Comparison of ENCODE assay signal across 8 cellular contexts in genomic region chr6:131909408-131910218, GRCh38. TPM values are rescaled to one million over a fixed set of nuclear protein-coding genes. Genes with fewer than 3 reads are reported as not detected.
DNase-seq lines count a peak whose midpoint lies in the region; ATAC-seq and TF ChIP-seq lines count a peak whose summit lies in the region.

No MANE protein-coding gene starts in this region.

- peaks cover 7% of the 10 kb centered on the region for H3K4me1 Mint-ChIP-seq in activated CD8-positive, alpha-beta T cell treated with anti-CD3 and anti-CD28 coated beads for 36 hours (ENCODE audit: low read depth)
- H3K4me1 Mint-ChIP-seq in stimulated activated effector memory CD8-positive, alpha-beta T cell treated with anti-CD3 and anti-CD28 coated beads, Interleukin-12 subunit alpha, Interleukin-12 subunit beta, amount 100 ng/mL, for 72 hours, result peaks cover 17% of the 10 kb centered on the region

- peaks cover 24% of the 10 kb centered on the region for H3K27me3 Mint-ChIP-seq in activated CD8-positive, alpha-beta T cell treated with anti-CD3 and anti-CD28 coated beads for 36 hours

- intact Hi-C loops in activated CD8-positive, alpha-beta T cell treated with anti-CD3 and anti-CD28 coated beads for 36 hours (cut with micrococcal nuclease), result loop anchor here (2.0 to 10.0 kb wide), 2 partner anchors 125 to 225 kb away; no protein-coding TSS in a partner anchor
- intact Hi-C loops in mucosa of descending colon (cut with DNase I, micrococcal nuclease), result loop anchor here (1.0 to 10.0 kb wide), 3 partner anchors 127 to 215 kb away; no protein-coding TSS in a partner anchor

- POLR2A ChIA-PET in activated CD8-positive, alpha-beta T cell treated with anti-CD3 and anti-CD28 coated beads for 36 hours (lab: Charles Lee), result no interaction called here

- H3K9me3 Mint-ChIP-seq in activated CD8-positive, alpha-beta T cell treated with anti-CD3 and anti-CD28 coated beads for 36 hours, result no peaks in the 10 kb centered on the region
- H3K9me3 Mint-ChIP-seq in stimulated activated effector memory CD8-positive, alpha-beta T cell treated with anti-CD3 and anti-CD28 coated beads, Interleukin-12 subunit alpha, Interleukin-12 subunit beta, amount 100 ng/mL, for 72 hours, result no peaks in the 10 kb centered on the region

- no peaks in the 10 kb centered on the region for H3K36me3 ChIP-seq in effector memory CD4-positive, alpha-beta T cell (ENCODE audit: control insufficient read depth, insufficient read depth, low read length)
- H3K36me3 ChIP-seq in mucosa of descending colon (ENCODE audit: low read depth), result no peaks in the 10 kb centered on the region

- H3K27me3 ChIP-seq in effector memory CD4-positive, alpha-beta T cell (replicated peaks; ENCODE audit: control insufficient read depth, insufficient read depth, low read length, poor library complexity, severe bottlenecking), result no peaks in the 10 kb centered on the region

- H3K9me3 ChIP-seq in effector memory CD4-positive, alpha-beta T cell (ENCODE audit: control insufficient read depth, low read length), result no peaks in the 10 kb centered on the region
- H3K9me3 ChIP-seq in mucosa of descending colon, result no peaks in the 10 kb centered on the region

- CTCF ChIA-PET in activated CD8-positive, alpha-beta T cell treated with anti-CD3 and anti-CD28 coated beads for 36 hours (lab: Charles Lee), result interaction anchor here (0.7 to 3.2 kb wide), 29 partner anchors 10 to 676 kb away, joined by 3 to 44 read pairs (median 3); partner anchors contain the start of gene MED23

- ATAC-seq in GM19372 (IDR thresholded peaks at IDR 0.05; ENCODE audit: low read depth, unreplicated experiment), result peak; percentile 97
- ATAC-seq in HG03432 (IDR thresholded peaks at IDR 0.05; ENCODE audit: unreplicated experiment), result peak; percentile 98
- ATAC-seq in activated CD8-positive, alpha-beta T cell treated with anti-CD3 and anti-CD28 coated beads for 36 hours, result peak; percentile 97
- ATAC-seq in mucosa of descending colon, result peak; percentile 95
- ATAC-seq in stimulated activated effector memory CD8-positive, alpha-beta T cell treated with anti-CD3 and anti-CD28 coated beads, Interleukin-12 subunit alpha, Interleukin-12 subunit beta, amount 100 ng/mL, for 72 hours, result peak; percentile 96

- H3K27ac ChIP-seq in effector memory CD4-positive, alpha-beta T cell (ENCODE audit: insufficient read depth, low read length, poor library complexity, severe bottlenecking), result no peak overlapping the region

- DNase-seq in COLO829 (ENCODE audit: low spot score), result peak; percentile 61
- peak; percentile 80 for DNase-seq in NCI-H82 (lab: John Stamatoyannopoulos, UW)
- peak; percentile 87 for DNase-seq in activated CD8-positive, alpha-beta T cell treated with anti-CD3 and anti-CD28 coated beads for 36 hours
- peak; percentile 29 to 54 (median 39) for DNase-seq in effector memory CD4-positive, alpha-beta T cell
- DNase-seq in mucosa of descending colon, result peak in 2 of 3 donors; percentile 49 to 96
- DNase-seq in stimulated activated effector memory CD8-positive, alpha-beta T cell treated with anti-CD3 and anti-CD28 coated beads, Interleukin-12 subunit alpha, Interleukin-12 subunit beta, amount 100 ng/mL, for 72 hours (ENCODE audit: low spot score in 2 of 2), result peak; percentile 71 to 89

- no peak overlapping the region for H3K4me3 Mint-ChIP-seq in activated CD8-positive, alpha-beta T cell treated with anti-CD3 and anti-CD28 coated beads for 36 hours
- H3K4me3 Mint-ChIP-seq in stimulated activated effector memory CD8-positive, alpha-beta T cell treated with anti-CD3 and anti-CD28 coated beads, Interleukin-12 subunit alpha, Interleukin-12 subunit beta, amount 100 ng/mL, for 72 hours, result no peak overlapping the region

- TF ChIP-seq CTCF in activated CD8-positive, alpha-beta T cell treated with anti-CD3 and anti-CD28 coated beads for 36 hours (IDR thresholded peaks at IDR 0.05), result peak; percentile 89
- TF ChIP-seq CTCF in mucosa of descending colon (IDR thresholded peaks at IDR 0.05), result peak; percentile 58

- no peak overlapping the region for H3K27ac Mint-ChIP-seq in activated CD8-positive, alpha-beta T cell treated with anti-CD3 and anti-CD28 coated beads for 36 hours
- no peak overlapping the region for H3K27ac Mint-ChIP-seq in stimulated activated effector memory CD8-positive, alpha-beta T cell treated with anti-CD3 and anti-CD28 coated beads, Interleukin-12 subunit alpha, Interleukin-12 subunit beta, amount 100 ng/mL, for 72 hours

- no peak overlapping the region for H3K4me3 ChIP-seq in effector memory CD4-positive, alpha-beta T cell (ENCODE audit: insufficient read depth, low read depth, low read length, poor library complexity, severe bottlenecking)
- no peak overlapping the region for H3K4me3 ChIP-seq in mucosa of descending colon

- H3K36me3 Mint-ChIP-seq in activated CD8-positive, alpha-beta T cell treated with anti-CD3 and anti-CD28 coated beads for 36 hours (ENCODE audit: low read depth), result no peaks in the 10 kb centered on the region
- H3K36me3 Mint-ChIP-seq in stimulated activated effector memory CD8-positive, alpha-beta T cell treated with anti-CD3 and anti-CD28 coated beads, Interleukin-12 subunit alpha, Interleukin-12 subunit beta, amount 100 ng/mL, for 72 hours, result peaks cover 5% of the 10 kb centered on the region

- peaks cover 3% of the 10 kb centered on the region for H3K4me1 ChIP-seq in effector memory CD4-positive, alpha-beta T cell (ENCODE audit: control insufficient read depth, insufficient read depth, low read length, poor library complexity, severe bottlenecking)
- peaks cover 24% of the 10 kb centered on the region for H3K4me1 ChIP-seq in mucosa of descending colon (ENCODE audit: low read depth)

RNA-seq across cellular contexts. Expression of gene CCN2, which starts 41.6 kb away (rescaled TPM):
- not detected for total RNA-seq in activated CD8-positive, alpha-beta T cell treated with anti-CD3 and anti-CD28 coated beads for 36 hours
- total RNA-seq in mucosa of descending colon, result 10 to 100 TPM; 17.1 to 39.7 (median 39.4) TPM

Comparison
In these comparisons a context has a peak if more than half of its experiments do, and no peak if none do; other contexts are left out.
1. RNA of gene CCN2, which starts 41.6 kb away (total RNA-seq): 17.1 to 39.7 TPM in mucosa of descending colon; not detected in activated CD8-positive, alpha-beta T cell treated with anti-CD3 and anti-CD28 coated beads for 36 hours; every median in the first group is over 10 times any median in the second.
2. Peak in every context shown above with its lines, with median percentiles within 50 percentile points of each other: DNase-seq and ATAC-seq.